8 cellular contexts compared by ENCODE assay signal in the genomic region with DNA sequence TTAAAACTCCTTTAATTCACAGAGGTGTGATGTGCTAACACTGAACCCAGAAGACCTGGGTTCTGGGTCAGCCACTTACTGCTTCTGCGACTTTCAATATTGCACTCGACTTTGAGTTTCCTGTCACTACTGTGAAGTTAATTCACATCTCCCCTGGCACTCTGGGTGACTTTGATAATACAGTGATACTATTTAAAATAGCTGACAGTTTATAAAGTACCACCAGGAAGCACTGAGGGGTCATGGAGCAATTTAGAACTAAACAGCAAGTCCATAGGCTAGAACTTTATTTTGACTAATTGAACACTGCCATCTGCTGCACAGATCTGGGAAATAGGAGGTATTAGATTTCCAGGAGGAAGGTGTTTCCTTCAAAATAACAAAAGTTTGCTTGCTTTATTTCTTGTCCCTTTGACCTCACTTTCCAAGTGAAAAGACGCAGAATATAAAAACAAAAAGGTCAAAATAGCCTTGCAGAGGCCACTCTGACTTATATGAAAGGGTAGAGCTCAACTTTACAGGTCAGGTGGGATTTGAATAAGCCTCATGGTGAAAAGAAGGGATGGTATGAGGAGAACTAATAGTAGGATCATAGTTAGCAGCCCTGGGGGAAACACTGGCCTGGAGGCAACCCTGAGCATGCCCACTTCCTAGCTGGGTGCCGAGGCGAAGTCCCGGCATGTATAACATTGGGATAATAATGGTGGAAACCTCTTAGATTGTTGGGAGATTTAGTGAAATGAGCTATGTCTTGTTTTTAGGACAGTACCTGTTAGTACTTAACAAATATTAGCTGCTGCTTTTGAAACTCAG. TPM values are rescaled to one million over a fixed set of nuclear protein-coding genes. Genes with fewer than 3 reads are reported as not detected.
DNase-seq lines count a peak whose midpoint lies in the region; ATAC-seq, FAIRE-seq and TF ChIP-seq lines count a peak whose summit lies in the region.

No MANE protein-coding gene starts in this region.

- ATAC-seq in left lobe of liver, result peak; percentile 83

- CTCF ChIA-PET in activated naive CD4-positive, alpha-beta T cell treated with anti-CD3 and anti-CD28 coated beads for 36 hours (lab: Charles Lee), result interaction anchor here (0.9 to 5.0 kb wide), 7 partner anchors 33 to 700 kb away, joined by 3 to 44 read pairs (median 3); no protein-coding TSS in a partner anchor
- CTCF ChIA-PET in activated naive CD4-positive, alpha-beta T cell treated with anti-CD3 and anti-CD28 coated beads, Interleukin-2, amount 10 ng/mL, durations not matched to agents 7 days and 5 days (lab: Charles Lee), result interaction anchor here (0.9 to 8.8 kb wide), 11 partner anchors 9 to 701 kb away, joined by 3 to 163 read pairs (median 4); no protein-coding TSS in a partner anchor

- TF ChIP-seq POLR2A in GM12891 (IDR thresholded peaks at IDR 0.05; ENCODE audit: low read depth, low read length), result no peak

- H3K27me3 Mint-ChIP-seq in activated naive CD4-positive, alpha-beta T cell treated with anti-CD3 and anti-CD28 coated beads for 36 hours (ENCODE audit: low read depth), result no peaks in the 10 kb centered on the region
- H3K27me3 Mint-ChIP-seq in activated naive CD4-positive, alpha-beta T cell treated with anti-CD3 and anti-CD28 coated beads, Interleukin-2, amount 10 ng/mL, durations not matched to agents 7 days and 5 days, result no peaks in the 10 kb centered on the region
- no peaks in the 10 kb centered on the region for H3K27me3 Mint-ChIP-seq in brain

- no peak for FAIRE-seq in GM12891 (lab: Jason Lieb, UNC)

- no peak overlapping the region for H3K27ac Mint-ChIP-seq in activated naive CD4-positive, alpha-beta T cell treated with anti-CD3 and anti-CD28 coated beads for 36 hours
- no peak overlapping the region for H3K27ac Mint-ChIP-seq in activated naive CD4-positive, alpha-beta T cell treated with anti-CD3 and anti-CD28 coated beads, Interleukin-2, amount 10 ng/mL, durations not matched to agents 7 days and 5 days
- peak overlapping the region in 1 of 5 experiments; percentile 27 for H3K27ac Mint-ChIP-seq in brain

- intact Hi-C loops in activated naive CD4-positive, alpha-beta T cell treated with anti-CD3 and anti-CD28 coated beads for 36 hours (cut with micrococcal nuclease), result loop anchor here (1.0 to 5.0 kb wide), 6 partner anchors 135 to 702 kb away; no protein-coding TSS in a partner anchor

- no peaks in the 10 kb centered on the region for H3K36me3 Mint-ChIP-seq in activated naive CD4-positive, alpha-beta T cell treated with anti-CD3 and anti-CD28 coated beads for 36 hours (ENCODE audit: low read depth)
- H3K36me3 Mint-ChIP-seq in activated naive CD4-positive, alpha-beta T cell treated with anti-CD3 and anti-CD28 coated beads, Interleukin-2, amount 10 ng/mL, durations not matched to agents 7 days and 5 days, result no peaks in the 10 kb centered on the region
- H3K36me3 Mint-ChIP-seq in brain, result no peaks in the 10 kb centered on the region

- peak; percentile 78 to 87 for TF ChIP-seq CTCF in brain (conservative IDR thresholded peaks at IDR 0.05)

- no peaks in the 10 kb centered on the region for H3K9me3 Mint-ChIP-seq in activated naive CD4-positive, alpha-beta T cell treated with anti-CD3 and anti-CD28 coated beads for 36 hours
- no peaks in the 10 kb centered on the region for H3K9me3 Mint-ChIP-seq in activated naive CD4-positive, alpha-beta T cell treated with anti-CD3 and anti-CD28 coated beads, Interleukin-2, amount 10 ng/mL, durations not matched to agents 7 days and 5 days
- no peaks in the 10 kb centered on the region for H3K9me3 Mint-ChIP-seq in brain

- no peaks in the 10 kb centered on the region for H3K4me1 Mint-ChIP-seq in activated naive CD4-positive, alpha-beta T cell treated with anti-CD3 and anti-CD28 coated beads for 36 hours (ENCODE audit: low read depth)
- H3K4me1 Mint-ChIP-seq in activated naive CD4-positive, alpha-beta T cell treated with anti-CD3 and anti-CD28 coated beads, Interleukin-2, amount 10 ng/mL, durations not matched to agents 7 days and 5 days, result no peaks in the 10 kb centered on the region
- H3K4me1 Mint-ChIP-seq in brain, result no peaks in the 10 kb centered on the region

- no peak overlapping the region for H3K4me3 Mint-ChIP-seq in activated naive CD4-positive, alpha-beta T cell treated with anti-CD3 and anti-CD28 coated beads for 36 hours
- H3K4me3 Mint-ChIP-seq in activated naive CD4-positive, alpha-beta T cell treated with anti-CD3 and anti-CD28 coated beads, Interleukin-2, amount 10 ng/mL, durations not matched to agents 7 days and 5 days, result no peak overlapping the region
- H3K4me3 Mint-ChIP-seq in brain, result no peak overlapping the region

- DNase-seq in activated naive CD4-positive, alpha-beta T cell treated with anti-CD3 and anti-CD28 coated beads for 36 hours, result peak; percentile 38
- DNase-seq in activated naive CD4-positive, alpha-beta T cell treated with anti-CD3 and anti-CD28 coated beads, Interleukin-2, amount 10 ng/mL, durations not matched to agents 7 days and 5 days, result no peak
- DNase-seq in NCI-H1417 (lab: John Stamatoyannopoulos, UW) (peak; percentile 36 to 76 (median 40)), left lobe of liver (ENCODE audit: low spot score) (no peak), GM12891 (ENCODE audit: insufficient read length, low spot score) (no peak)
- DNase-seq in activated effector memory CD4-positive, alpha-beta T cell treated with anti-CD3 and anti-CD28 coated beads, Interleukin-2, amount 50 U/mL, for 16 hours, result no peak
- no peak for DNase-seq in activated CD4-positive, CD25-positive, alpha-beta regulatory T cell treated with anti-CD3 and anti-CD28 coated beads, Interleukin-2, amount 50 U/mL, for 72 hours

TF ChIP-seq in GM12891, 5 proteins besides CTCF, POLR2A, EP300 and RAD21:
- no peak for TF ChIP-seq TAF1 (IDR thresholded peaks at IDR 0.05; ENCODE audit: low read depth, low read length)
- TF ChIP-seq SPI1 (IDR thresholded peaks at IDR 0.05; ENCODE audit: low read depth, low read length), result no peak
- no peak for TF ChIP-seq POU2F2 (IDR thresholded peaks at IDR 0.05; ENCODE audit: low read depth, low read length)
- no peak for TF ChIP-seq POLR2AphosphoS5 (IDR thresholded peaks at IDR 0.05; ENCODE audit: low read depth, low read length)
- no peak for TF ChIP-seq PAX5 (IDR thresholded peaks at IDR 0.05; ENCODE audit: insufficient read depth, low read length, severe bottlenecking)

RNA-seq across cellular contexts. Expression of gene ZNF518B, which starts 53.4 kb away (rescaled TPM):
- 10 to 100 TPM; 10.7 to 11.2 TPM for total RNA-seq in activated naive CD4-positive, alpha-beta T cell treated with anti-CD3 and anti-CD28 coated beads for 36 hours
- 10.7 TPM for polyA plus RNA-seq in brain (ENCODE audit: insufficient read depth, low read depth, low replicate concordance)
- 3.2 TPM for total RNA-seq in left lobe of liver
- polyA plus RNA-seq in GM12891 (2012; ENCODE audit: low read depth, missing spikeins), result 4.0 TPM

Comparison
In these comparisons a context has a peak if more than half of its experiments do, and no peak if none do; other contexts are left out.
1. DNase-seq: peak in activated naive CD4-positive, alpha-beta T cell treated with anti-CD3 and anti-CD28 coated beads for 36 hours (single experiment) and NCI-H1417 (3 of 3); none in activated naive CD4-positive, alpha-beta T cell treated with anti-CD3 and anti-CD28 coated beads, Interleukin-2, amount 10 ng/mL, durations not matched to agents 7 days and 5 days (single experiment), left lobe of liver (single experiment), activated effector memory CD4-positive, alpha-beta T cell treated with anti-CD3 and anti-CD28 coated beads, Interleukin-2, amount 50 U/mL, for 16 hours (single experiment), activated CD4-positive, CD25-positive, alpha-beta regulatory T cell treated with anti-CD3 and anti-CD28 coated beads, Interleukin-2, amount 50 U/mL, for 72 hours (single experiment) and GM12891 (single experiment).